ENCODE assay signal across 8 cellular contexts in the genomic region with DNA sequence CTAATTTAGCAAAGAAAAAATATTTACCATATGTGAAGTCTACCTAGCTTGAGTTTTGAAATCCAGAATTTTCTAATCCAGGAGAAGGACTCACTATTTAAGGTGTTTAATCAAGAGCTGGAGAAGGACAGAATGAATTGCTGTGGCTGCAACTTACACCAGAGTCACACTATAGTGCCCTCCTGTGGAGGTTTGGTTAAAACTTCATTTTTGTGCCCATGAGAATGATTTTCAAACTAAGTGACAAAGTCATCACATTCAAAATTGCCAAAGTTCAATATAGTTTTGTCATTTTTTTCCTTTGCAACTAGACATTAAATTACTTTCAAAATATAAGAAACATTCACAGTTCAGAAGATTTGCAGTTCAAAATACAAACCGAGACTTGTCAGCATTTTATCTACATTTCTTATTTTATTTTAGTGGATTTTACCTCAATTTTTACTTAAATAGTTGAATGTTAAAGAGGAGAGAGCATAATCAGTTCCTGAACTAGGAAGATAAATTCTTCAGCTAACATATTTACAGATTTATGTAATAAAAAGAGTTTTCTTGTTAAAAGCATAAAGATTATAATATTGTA.
DNase-seq lines count a peak whose midpoint lies in the region; ATAC-seq and TF ChIP-seq lines count a peak whose summit lies in the region.

No MANE protein-coding gene starts in this region.

- TF ChIP-seq CTCF in esophagus muscularis mucosa (IDR thresholded peaks at IDR 0.05): peak; percentile 53 to 62 (median 61)
- peak in 2 of 3 donors; percentile 12 to 32 for TF ChIP-seq CTCF in ovary (IDR thresholded peaks at IDR 0.05)

- intact Hi-C loops in esophagus muscularis mucosa (cut with DNase I): loop anchor here (10.0 kb wide), 1 partner anchor 439 kb away; no protein-coding TSS in a partner anchor
- intact Hi-C loops in ovary (cut with DNase I): loop anchor here in 1 of 4 donors (10.0 kb wide), 1 partner anchor 919 kb away; no protein-coding TSS in a partner anchor
- intact Hi-C loops in aorta (cut with DNase I): loop anchor here (10.0 kb wide), 2 partner anchors 589 to 919 kb away; no protein-coding TSS in a partner anchor

- ATAC-seq in HG03354 (IDR thresholded peaks at IDR 0.05; ENCODE audit: poor library complexity, severe bottlenecking, unreplicated experiment): peak; percentile 57
- no peak for ATAC-seq in aorta (ENCODE audit: low FRiP score)
- ATAC-seq in HG03108 (IDR thresholded peaks at IDR 0.05; ENCODE audit: unreplicated experiment): no peak

- DNase-seq in NCI-H82 (lab: John Stamatoyannopoulos, UW) (peak; percentile 63), NCI-H82 treated with DMSO at 0.1 percent for 48 hours (lab: John Stamatoyannopoulos, UW; ENCODE audit: unreplicated experiment) (no peak), RPMI8226 (peak; percentile 21), esophagus muscularis mucosa (ENCODE audit: extremely low spot score) (no peak), ovary (peak in 1 of 5 donors; percentile 17), aorta (no peak)

- WGBS in esophagus muscularis mucosa: 88% methylated on average over 1 of the region's 1 CpG
- 72 to 81% (median 77%) methylated on average over 1 of the region's 1 CpG for WGBS in ovary, 3 donors
- WGBS in aorta, 2 donors: 72 to 77% methylated on average over 1 of the region's 1 CpG

- no peak overlapping the region for H3K4me3 ChIP-seq in esophagus muscularis mucosa
- no peak overlapping the region for H3K4me3 ChIP-seq in ovary
- no peak overlapping the region for H3K4me3 ChIP-seq in aorta (ENCODE audit: low read length in 2 of 2)

- H3K36me3 ChIP-seq in esophagus muscularis mucosa (no peaks in the 10 kb centered on the region), ovary (no peaks in the 10 kb centered on the region), aorta (ENCODE audit: control insufficient read depth in 1 of 2, insufficient read depth in 2 of 2, low read length in 1 of 2) (no peaks in the 10 kb centered on the region)

- H3K4me1 ChIP-seq in esophagus muscularis mucosa: no peaks in the 10 kb centered on the region
- no peaks in the 10 kb centered on the region for H3K4me1 ChIP-seq in ovary (ENCODE audit: insufficient read depth)
- no peaks in the 10 kb centered on the region for H3K4me1 ChIP-seq in aorta (ENCODE audit: control insufficient read depth in 1 of 2, insufficient read depth in 2 of 2, low read length in 2 of 2)

- TF ChIP-seq POLR2A in esophagus muscularis mucosa (IDR thresholded peaks at IDR 0.05; ENCODE audit: low read depth) (no peak), ovary (IDR thresholded peaks at IDR 0.05) (no peak)

- H3K9me3 ChIP-seq in esophagus muscularis mucosa (no peaks in the 10 kb centered on the region), ovary (no peaks in the 10 kb centered on the region), aorta (ENCODE audit: control insufficient read depth, low read length) (no peaks in the 10 kb centered on the region)

- H3K27ac ChIP-seq in esophagus muscularis mucosa (replicated peaks in 1 of 4) (no peak overlapping the region), ovary (no peak overlapping the region), aorta (ENCODE audit: low read depth in 1 of 2, low read length in 2 of 2) (no peak overlapping the region)

- TF ChIP-seq EP300 in esophagus muscularis mucosa (IDR thresholded peaks at IDR 0.05): no peak
- TF ChIP-seq EP300 in ovary (IDR thresholded peaks at IDR 0.05): no peak

- H3K27me3 ChIP-seq in esophagus muscularis mucosa (no peaks in the 10 kb centered on the region), ovary (no peaks in the 10 kb centered on the region), aorta (ENCODE audit: control insufficient read depth in 1 of 2, insufficient read depth in 2 of 2, low read length in 1 of 2) (no peaks in the 10 kb centered on the region)

Comparison
In these comparisons a context has a peak if more than half of its experiments do, and no peak if none do; other contexts are left out.
1. DNase-seq: peak in NCI-H82 (single experiment) and RPMI8226 (single experiment); none in NCI-H82 treated with DMSO at 0.1 percent for 48 hours (single experiment), esophagus muscularis mucosa (single experiment) and aorta (0 of 2).